In genomic region chr14:45134051-45134958, GRCh38 we compare ENCODE assay signal across 8 cellular contexts. TPM values are rescaled to one million over a fixed set of nuclear protein-coding genes. Genes with fewer than 3 reads are reported as not detected.
DNase-seq lines count a peak whose midpoint lies in the region; ATAC-seq and TF ChIP-seq lines count a peak whose summit lies in the region.

FKBP3 (minus strand) TSS chr14:45134481; CDS start chr14:45134456, 25 bp downstream.

- H3K4me2 ChIP-seq in OCI-LY7 (ENCODE audit: low read length) = peak within 1 kb of the TSS; percentile 87

- peak; percentile 99 for DNase-seq in DMS 273 (lab: John Stamatoyannopoulos, UW; ENCODE audit: unreplicated experiment)
- DNase-seq in HuH-7.5 (ENCODE audit: low spot score) = peak; percentile 81
- peak; percentile 100 for DNase-seq in OCI-LY7 (ENCODE audit: low spot score)
- peak; percentile 93 for DNase-seq in activated T-cell treated with anti-CD3 and anti-CD28 coated beads for 24 hours (ENCODE audit: low read depth)
- peak; percentile 99 for DNase-seq in epithelial cell of esophagus (ENCODE audit: low read depth)
- DNase-seq in mucosa of descending colon = peak; percentile 96 to 97 (median 97)
- peak; percentile 88 to 90 for DNase-seq in stimulated activated CD8-positive, alpha-beta memory T cell treated with anti-CD3 and anti-CD28 coated beads, Interleukin-4, amount 100 ng/mL, for 4 hours (ENCODE audit: low read depth in 2 of 2, low spot score in 1 of 2)

- peak within 1 kb of the TSS; percentile 84 for H3K27ac ChIP-seq in OCI-LY7 (ENCODE audit: low read depth, low read length, poor library complexity, severe bottlenecking)

- H3K4me1 ChIP-seq in OCI-LY7 (ENCODE audit: insufficient read depth, low read length, poor library complexity, severe bottlenecking) = peaks cover 22% of the 10 kb centered on the region
- H3K4me1 ChIP-seq in mucosa of descending colon (ENCODE audit: low read depth) = peaks cover 13% of the 10 kb centered on the region

- H3K79me2 ChIP-seq in OCI-LY7 (ENCODE audit: insufficient read depth, low read depth, low read length) = peaks cover 46% of the 10 kb centered on the region

- BruUV-seq in OCI-LY7 (replicated peaks; lab: Mats Ljungman, UMichigan) = no TSS peak

- peak within 1 kb of the TSS; percentile 95 for H2AFZ ChIP-seq in OCI-LY7 (ENCODE audit: low read length)

- CTCF ChIA-PET in OCI-LY7 (lab: Charles Lee; ENCODE audit: unreplicated experiment) = no interaction called here

- H4K20me1 ChIP-seq in OCI-LY7 (ENCODE audit: insufficient read depth, low read length) = peaks cover 21% of the 10 kb centered on the region

- peaks cover 2% of the 10 kb centered on the region; the same call in 1 of the 2 replicates for H3K36me3 ChIP-seq in OCI-LY7 (ENCODE audit: insufficient read depth, low read length)
- H3K36me3 ChIP-seq in mucosa of descending colon (ENCODE audit: low read depth) = no peaks in the 10 kb centered on the region

- POLR2A ChIA-PET in OCI-LY7 (lab: Charles Lee) = interaction anchor here (0.8 to 2.5 kb wide), 8 partner anchors 12 to 198 kb away, joined by 3 to 10 read pairs (median 4); partner anchors contain the start of genes KLHL28 and TOGARAM1

- H3K9me3 ChIP-seq in OCI-LY7 (ENCODE audit: low read length) (no peaks in the 10 kb centered on the region), mucosa of descending colon (no peaks in the 10 kb centered on the region)

- intact Hi-C loops in OCI-LY7 (cut with micrococcal nuclease; ENCODE audit: unreplicated experiment) = loop anchor here (1.0 to 2.0 kb wide), 3 partner anchors 50 to 238 kb away; partner anchors contain the start of genes PRPF39 and TOGARAM1
- intact Hi-C loops in mucosa of descending colon (cut with DNase I, micrococcal nuclease) = no loop called here

- peak; percentile 71 for TF ChIP-seq CTCF in OCI-LY7 (conservative IDR thresholded peaks at IDR 0.05; ENCODE audit: low read length)
- TF ChIP-seq CTCF in epithelial cell of esophagus (IDR thresholded peaks at IDR 0.05; ENCODE audit: insufficient read depth, low read depth, low read length, missing control alignments) = peak; percentile 14
- no peak for TF ChIP-seq CTCF in mucosa of descending colon (IDR thresholded peaks at IDR 0.05)

- no peaks in the 10 kb centered on the region for H3K9me2 ChIP-seq in OCI-LY7 (ENCODE audit: insufficient read depth, low read length)

- H3K4me3 ChIP-seq in OCI-LY7 (ENCODE audit: low read depth, low read length, poor library complexity, severe bottlenecking) (peak within 1 kb of the TSS; percentile 84), epithelial cell of esophagus (ENCODE audit: low read length) (peak within 1 kb of the TSS; percentile 86), mucosa of descending colon (peak within 1 kb of the TSS; percentile 41)

- ATAC-seq in GM21515 (IDR thresholded peaks at IDR 0.05; ENCODE audit: unreplicated experiment) = peak; percentile 86
- ATAC-seq in mucosa of descending colon = peak; percentile 96

RNA-seq across cellular contexts. Expression of gene FKBP3, which starts in this region (rescaled TPM):
- 22.4 and 24.2 TPM in 2 replicates for total RNA-seq in OCI-LY7 (2014; rRNA removed; shearing (Covaris generic))
- total RNA-seq in OCI-LY7 (2022) = 41.1 and 44.3 TPM in 2 replicates
- total RNA-seq in mucosa of descending colon = 10 to 100 TPM; 46.2 to 51.7 (median 46.2) TPM

Comparison
In these comparisons a context has a peak if more than half of its experiments do, and no peak if none do; other contexts are left out.
1. Peak in every context shown above with its lines: DNase-seq, ATAC-seq, H3K4me3 ChIP-seq and H3K27ac ChIP-seq.